In genomic region chr17:8162232-8162996, GRCh38 we compare ENCODE assay signal across 8 cellular contexts. TPM values are rescaled to one million over a fixed set of nuclear protein-coding genes. Genes with fewer than 3 reads are reported as not detected.
DNase-seq lines count a peak whose midpoint lies in the region; TF ChIP-seq lines count a peak whose summit lies in the region.

A gene with protein sequence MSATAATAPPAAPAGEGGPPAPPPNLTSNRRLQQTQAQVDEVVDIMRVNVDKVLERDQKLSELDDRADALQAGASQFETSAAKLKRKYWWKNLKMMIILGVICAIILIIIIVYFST (minus strand): TSS chr17:8162948. CDS start chr17:8162879, 69 bp downstream.

- H3K27me3 ChIP-seq in MM.1S (replicated peaks; ENCODE audit: insufficient read depth, low read length): no peaks in the 10 kb centered on the region
- H3K27me3 ChIP-seq in layer of hippocampus (ENCODE audit: control insufficient read depth, insufficient read depth, low read length): no peaks in the 10 kb centered on the region

- peak within 1 kb of the TSS; percentile 100 for H2AFZ ChIP-seq in MM.1S (ENCODE audit: low read length)

- peak within 1 kb of the TSS; percentile 100 for H3K9ac ChIP-seq in MM.1S (ENCODE audit: low read length)

- peaks cover 32% of the 10 kb centered on the region for H3K79me2 ChIP-seq in MM.1S (ENCODE audit: low read length)

- H3K4me3 ChIP-seq in MM.1S (ENCODE audit: low read length): peak within 1 kb of the TSS; percentile 100

- H3K4me1 ChIP-seq in MM.1S (ENCODE audit: low read length): peaks cover 17% of the 10 kb centered on the region

- TF ChIP-seq CTCF in MM.1S (IDR thresholded peaks at IDR 0.05; ENCODE audit: low read length): no peak

- no peaks in the 10 kb centered on the region for H3K9me3 ChIP-seq in MM.1S (replicated peaks; ENCODE audit: insufficient read depth, low read length)

- H3K27ac ChIP-seq in MM.1S (ENCODE audit: low read length) (peak within 1 kb of the TSS; percentile 65), layer of hippocampus (ENCODE audit: low read depth, low read length) (peak within 1 kb of the TSS; percentile 99)

- peaks cover 24% of the 10 kb centered on the region for H3F3A ChIP-seq in MM.1S (ENCODE audit: insufficient read depth, low read length)

- H3K9me2 ChIP-seq in MM.1S (replicated peaks; ENCODE audit: insufficient read depth, low read length): no peaks in the 10 kb centered on the region

- peak within 1 kb of the TSS; percentile 100 for H3K4me2 ChIP-seq in MM.1S (ENCODE audit: low read depth, low read length)

- no peaks in the 10 kb centered on the region for H3K36me3 ChIP-seq in MM.1S (replicated peaks; ENCODE audit: insufficient read depth, low read length)

- DNase-seq in NCI-H748 (lab: John Stamatoyannopoulos, UW; ENCODE audit: unreplicated experiment) (peak; percentile 85), NCI-H748 treated with DMSO at 0.1 percent for 48 hours (lab: John Stamatoyannopoulos, UW) (no peak), MM.1S (peak; percentile 69), cerebellum (ENCODE audit: low spot score) (peak; percentile 80), pons (ENCODE audit: low spot score) (no peak)
- DNase-seq in activated CD4-positive, CD25-positive, alpha-beta regulatory T cell treated with anti-CD3 and anti-CD28 coated beads, Interleukin-2, amount 50 U/mL, for 16 hours (ENCODE audit: low read depth, low spot score): peak; percentile 71
- DNase-seq in stimulated activated CD4-positive, alpha-beta T cell treated with anti-CD3 and anti-CD28 coated beads, Interleukin-2, amount 100 ng/mL, for 4 hours (ENCODE audit: low read depth): peak; percentile 72

- H4K20me1 ChIP-seq in MM.1S (ENCODE audit: insufficient read depth, low read length): no peaks in the 10 kb centered on the region

RNA-seq across cellular contexts. Expression of the gene that starts here (rescaled TPM):
- 29.9 TPM for total RNA-seq in cerebellum

Comparison
In these comparisons a context has a peak if more than half of its experiments do, and no peak if none do; other contexts are left out.
1. DNase-seq: peak in NCI-H748 (single experiment), MM.1S (single experiment), activated CD4-positive, CD25-positive, alpha-beta regulatory T cell treated with anti-CD3 and anti-CD28 coated beads, Interleukin-2, amount 50 U/mL, for 16 hours (single experiment), cerebellum (single experiment) and stimulated activated CD4-positive, alpha-beta T cell treated with anti-CD3 and anti-CD28 coated beads, Interleukin-2, amount 100 ng/mL, for 4 hours (single experiment); none in NCI-H748 treated with DMSO at 0.1 percent for 48 hours (single experiment) and pons (single experiment).